8 cellular contexts compared by ENCODE assay signal in the genomic region with DNA sequence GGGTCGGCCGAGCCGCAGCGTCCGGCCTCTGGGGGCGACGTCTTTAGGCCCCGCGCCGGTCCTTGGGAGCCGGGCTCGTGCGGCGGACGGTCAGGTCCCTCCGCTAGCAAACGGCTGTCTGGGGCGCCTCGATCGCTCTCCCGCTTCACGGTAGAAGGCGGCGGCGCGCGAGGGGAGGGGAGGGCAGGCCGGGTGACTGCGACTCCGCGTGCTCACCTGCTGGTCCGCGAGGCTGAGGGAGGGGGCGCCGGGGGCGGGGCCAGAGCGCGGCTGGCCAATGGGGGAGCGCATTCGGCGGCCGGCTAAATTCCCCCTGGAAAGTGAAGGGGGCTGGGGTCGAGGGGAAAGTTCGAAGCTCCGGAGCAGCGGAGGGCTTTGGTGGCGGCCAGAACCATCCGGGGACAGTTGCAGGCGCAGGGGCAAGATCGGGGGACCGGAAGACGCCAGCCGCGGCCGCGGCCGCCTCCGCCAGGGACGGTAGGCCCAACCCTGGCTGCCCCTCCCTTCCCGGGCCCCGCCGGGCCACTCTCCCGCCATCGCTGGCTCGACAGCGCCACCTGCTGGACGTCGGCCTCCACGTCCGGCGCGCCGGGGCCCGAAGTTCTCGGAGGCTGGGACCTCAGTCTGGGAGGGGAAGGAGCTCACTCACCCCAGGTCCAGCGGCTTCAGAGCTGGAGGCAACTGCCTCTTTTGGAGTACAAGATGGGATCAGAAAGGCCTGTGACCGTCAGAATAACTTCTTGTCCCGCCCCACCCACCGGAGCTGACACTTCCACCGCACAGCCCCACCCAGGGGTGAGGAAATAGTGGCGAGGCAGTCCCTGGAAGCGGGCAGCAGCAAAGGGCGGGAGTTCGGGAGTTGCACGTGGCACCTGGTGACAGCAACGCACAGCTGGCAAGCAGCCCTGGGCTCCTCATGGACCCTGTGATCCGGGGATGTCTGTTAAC. TPM values are rescaled to one million over a fixed set of nuclear protein-coding genes. Genes with fewer than 3 reads are reported as not detected.
A peak's percentile ranks its signal among the peaks of the same experiment; 100 is the strongest.
DNase-seq lines count a peak whose midpoint lies in the region; ATAC-seq and TF ChIP-seq lines count a peak whose summit lies in the region.

No MANE protein-coding gene starts in this region.

- H3K27ac Mint-ChIP-seq in chondrocyte (ENCODE audit: unreplicated experiment): peak overlapping the region; percentile 83

- TF ChIP-seq CTCF in chondrocyte (IDR thresholded peaks at IDR 0.05): peak; percentile 92

- peaks cover 1% of the 10 kb centered on the region for H3K4me1 Mint-ChIP-seq in chondrocyte (ENCODE audit: low read depth)

- H3K9me3 Mint-ChIP-seq in chondrocyte (ENCODE audit: low read depth): no peaks in the 10 kb centered on the region

- DNase-seq in AG08395 (ENCODE audit: low spot score) (peak; percentile 86), NCI-H2196 (lab: John Stamatoyannopoulos, UW; ENCODE audit: unreplicated experiment) (peak; percentile 82), chondrocyte (ENCODE audit: low spot score) (no peak), kidney tubule cell (ENCODE audit: low spot score) (peak; percentile 71)
- peak; percentile 91 for DNase-seq in activated CD4-positive, CD25-positive, alpha-beta regulatory T cell treated with anti-CD3 and anti-CD28 coated beads, Interleukin-2, amount 50 U/mL, for 72 hours
- peak; percentile 49 to 62 for DNase-seq in stimulated activated CD4-positive, alpha-beta T cell treated with anti-CD3 and anti-CD28 coated beads, Interleukin-1b, Interleukin-23, amount 100 ng/mL, for 1 hour (ENCODE audit: low read depth in 2 of 2)

- H3K4me3 Mint-ChIP-seq in chondrocyte (ENCODE audit: unreplicated experiment): peak overlapping the region; percentile 73

- peaks cover 1% of the 10 kb centered on the region for H3K27me3 Mint-ChIP-seq in chondrocyte (ENCODE audit: low read depth)

- peaks cover 3% of the 10 kb centered on the region for H3K36me3 Mint-ChIP-seq in chondrocyte (ENCODE audit: low read depth)

- ATAC-seq in GM18861 (IDR thresholded peaks at IDR 0.05; ENCODE audit: unreplicated experiment) (peak; percentile 92), HG03097 (IDR thresholded peaks at IDR 0.05; ENCODE audit: low FRiP score, unreplicated experiment) (peak; percentile 71)

RNA-seq across cellular contexts. Expression of a gene that starts 49.9 kb away (rescaled TPM):
- 18.1 to 25.7 TPM (median 22.2 TPM) in 3 replicates for total RNA-seq in chondrocyte
